1 cellular context compared by ENCODE assay signal in genomic region chr22:32080904-32081303, GRCh38.
TF ChIP-seq lines count a peak whose summit lies in the region.

No MANE protein-coding gene starts in this region.

TF ChIP-seq in GM23338, 12 proteins besides CTCF, POLR2A, EP300 and RAD21 (continued from another document):
- TF ChIP-seq ZNF462 (CRISPR knock-in tag; IDR thresholded peaks at IDR 0.05) (no peak), REST (IDR thresholded peaks at IDR 0.05; ENCODE audit: unreplicated experiment) (no peak), CREB1 (CRISPR knock-in tag; IDR thresholded peaks at IDR 0.05; ENCODE audit: low read depth) (no peak), NANOG (IDR thresholded peaks at IDR 0.05; ENCODE audit: borderline replicate concordance) (no peak), STAT1 (IDR thresholded peaks at IDR 0.05; ENCODE audit: unreplicated experiment) (no peak), ZNF331 (CRISPR knock-in tag; IDR thresholded peaks at IDR 0.05; ENCODE audit: low read depth) (no peak)
